In genomic region chr12:47819902-47820630, GRCh38 we compare ENCODE assay signal across 1 cellular context.
A peak's percentile ranks its signal among the peaks of the same experiment; 100 is the strongest.
TF ChIP-seq lines count a peak whose summit lies in the region.

HDAC7 (minus strand) TSS chr12:47819903; CDS start chr12:47819785, 118 bp downstream.

TF ChIP-seq in HepG2, 621 proteins besides CTCF, POLR2A, EP300 and RAD21 (continued from another document and continues in another):
- no peak for TF ChIP-seq RERE (CRISPR knock-in tag; IDR thresholded peaks at IDR 0.05; ENCODE audit: low read depth)
- TF ChIP-seq FIP1L1 (IDR thresholded peaks at IDR 0.05; ENCODE audit: borderline replicate concordance, insufficient read depth, low read depth, low read length): no peak
- no peak for TF ChIP-seq CEBPG (CRISPR knock-in tag; IDR thresholded peaks at IDR 0.05)
- peak; percentile 32; the same call in 1 of the 2 replicates for TF ChIP-seq GATAD2A (CRISPR knock-in tag; IDR thresholded peaks at IDR 0.05)
- TF ChIP-seq MTERF4 (CRISPR knock-in tag; IDR thresholded peaks at IDR 0.05): no peak
- TF ChIP-seq TBL1XR1 (IDR thresholded peaks at IDR 0.05; ENCODE audit: borderline replicate concordance, low read length, partially characterized antibody): no peak
- TF ChIP-seq PRMT3 (CRISPR knock-in tag; IDR thresholded peaks at IDR 0.05; ENCODE audit: borderline replicate concordance, low read depth): no peak
- no peak; the same call in 1 of the 2 replicates for TF ChIP-seq MAX (IDR thresholded peaks at IDR 0.05)
- no peak for TF ChIP-seq PAF1 (CRISPR knock-in tag; IDR thresholded peaks at IDR 0.05)
- TF ChIP-seq RBFOX2 (IDR thresholded peaks at IDR 0.05; ENCODE audit: low read depth, low read length): peak; percentile 15; the same call in 1 of the 2 replicates
- no peak for TF ChIP-seq ZBTB46 (CRISPR knock-in tag; IDR thresholded peaks at IDR 0.05; ENCODE audit: borderline replicate concordance)
- TF ChIP-seq ATF3 (CRISPR knock-in tag; IDR thresholded peaks at IDR 0.05): no peak
- no peak for TF ChIP-seq PRDM15 (CRISPR knock-in tag; IDR thresholded peaks at IDR 0.05)
- no peak for TF ChIP-seq TFAP4 (IDR thresholded peaks at IDR 0.05; ENCODE audit: borderline replicate concordance, low read depth)
- TF ChIP-seq HNRNPH1 (optimal IDR thresholded peaks at IDR 0.05; ENCODE audit: low read depth, low read length): no peak
- TF ChIP-seq RELA (CRISPR knock-in tag; IDR thresholded peaks at IDR 0.05): no peak
- no peak for TF ChIP-seq ZNF672 (CRISPR knock-in tag; IDR thresholded peaks at IDR 0.05)
- no peak for TF ChIP-seq NFRKB (IDR thresholded peaks at IDR 0.05)
- TF ChIP-seq TEAD3 (CRISPR knock-in tag; optimal IDR thresholded peaks at IDR 0.05; ENCODE audit: borderline replicate concordance): peak; percentile 15
- no peak for TF ChIP-seq MEF2D (CRISPR knock-in tag; IDR thresholded peaks at IDR 0.05)
- TF ChIP-seq ZFP36 (IDR thresholded peaks at IDR 0.05; ENCODE audit: borderline replicate concordance, low read depth, low read length, partially characterized antibody): no peak
- no peak for TF ChIP-seq RORA (CRISPR knock-in tag; IDR thresholded peaks at IDR 0.05)
- no peak for TF ChIP-seq SNAPC4 (CRISPR knock-in tag; IDR thresholded peaks at IDR 0.05)
- TF ChIP-seq ZBTB1 (CRISPR knock-in tag; IDR thresholded peaks at IDR 0.05; ENCODE audit: borderline replicate concordance): no peak
- TF ChIP-seq ZNF3 (CRISPR knock-in tag; IDR thresholded peaks at IDR 0.05): no peak
- TF ChIP-seq TFDP2 (CRISPR knock-in tag; IDR thresholded peaks at IDR 0.05): no peak; the same call in 1 of the 2 replicates
- no peak for TF ChIP-seq ARID2 (CRISPR knock-in tag; IDR thresholded peaks at IDR 0.05; ENCODE audit: borderline replicate concordance)
- no peak for TF ChIP-seq ZNF839 (CRISPR knock-in tag; IDR thresholded peaks at IDR 0.05; ENCODE audit: borderline replicate concordance)
- TF ChIP-seq ZBTB43 (CRISPR knock-in tag; conservative IDR thresholded peaks at IDR 0.05): no peak
- TF ChIP-seq ISX (CRISPR knock-in tag; conservative IDR thresholded peaks at IDR 0.05): no peak
- TF ChIP-seq NFYB (CRISPR knock-in tag; IDR thresholded peaks at IDR 0.05): no peak
- no peak for TF ChIP-seq ZZZ3 (CRISPR knock-in tag; IDR thresholded peaks at IDR 0.05; ENCODE audit: borderline replicate concordance)
- no peak for TF ChIP-seq ZNF749 (CRISPR knock-in tag; IDR thresholded peaks at IDR 0.05; ENCODE audit: borderline replicate concordance)
- no peak for TF ChIP-seq ZNF503 (CRISPR knock-in tag; IDR thresholded peaks at IDR 0.05)
